ENCODE assay signal across 1 cellular context in genomic region chr11:68480855-68481510, GRCh38.
A peak's percentile ranks its signal among the peaks of the same experiment; 100 is the strongest.
TF ChIP-seq lines count a peak whose summit lies in the region.

No MANE protein-coding gene starts in this region.

TF ChIP-seq in H1, 55 proteins besides CTCF, POLR2A, EP300 and RAD21:
- TF ChIP-seq, protein P1, sequence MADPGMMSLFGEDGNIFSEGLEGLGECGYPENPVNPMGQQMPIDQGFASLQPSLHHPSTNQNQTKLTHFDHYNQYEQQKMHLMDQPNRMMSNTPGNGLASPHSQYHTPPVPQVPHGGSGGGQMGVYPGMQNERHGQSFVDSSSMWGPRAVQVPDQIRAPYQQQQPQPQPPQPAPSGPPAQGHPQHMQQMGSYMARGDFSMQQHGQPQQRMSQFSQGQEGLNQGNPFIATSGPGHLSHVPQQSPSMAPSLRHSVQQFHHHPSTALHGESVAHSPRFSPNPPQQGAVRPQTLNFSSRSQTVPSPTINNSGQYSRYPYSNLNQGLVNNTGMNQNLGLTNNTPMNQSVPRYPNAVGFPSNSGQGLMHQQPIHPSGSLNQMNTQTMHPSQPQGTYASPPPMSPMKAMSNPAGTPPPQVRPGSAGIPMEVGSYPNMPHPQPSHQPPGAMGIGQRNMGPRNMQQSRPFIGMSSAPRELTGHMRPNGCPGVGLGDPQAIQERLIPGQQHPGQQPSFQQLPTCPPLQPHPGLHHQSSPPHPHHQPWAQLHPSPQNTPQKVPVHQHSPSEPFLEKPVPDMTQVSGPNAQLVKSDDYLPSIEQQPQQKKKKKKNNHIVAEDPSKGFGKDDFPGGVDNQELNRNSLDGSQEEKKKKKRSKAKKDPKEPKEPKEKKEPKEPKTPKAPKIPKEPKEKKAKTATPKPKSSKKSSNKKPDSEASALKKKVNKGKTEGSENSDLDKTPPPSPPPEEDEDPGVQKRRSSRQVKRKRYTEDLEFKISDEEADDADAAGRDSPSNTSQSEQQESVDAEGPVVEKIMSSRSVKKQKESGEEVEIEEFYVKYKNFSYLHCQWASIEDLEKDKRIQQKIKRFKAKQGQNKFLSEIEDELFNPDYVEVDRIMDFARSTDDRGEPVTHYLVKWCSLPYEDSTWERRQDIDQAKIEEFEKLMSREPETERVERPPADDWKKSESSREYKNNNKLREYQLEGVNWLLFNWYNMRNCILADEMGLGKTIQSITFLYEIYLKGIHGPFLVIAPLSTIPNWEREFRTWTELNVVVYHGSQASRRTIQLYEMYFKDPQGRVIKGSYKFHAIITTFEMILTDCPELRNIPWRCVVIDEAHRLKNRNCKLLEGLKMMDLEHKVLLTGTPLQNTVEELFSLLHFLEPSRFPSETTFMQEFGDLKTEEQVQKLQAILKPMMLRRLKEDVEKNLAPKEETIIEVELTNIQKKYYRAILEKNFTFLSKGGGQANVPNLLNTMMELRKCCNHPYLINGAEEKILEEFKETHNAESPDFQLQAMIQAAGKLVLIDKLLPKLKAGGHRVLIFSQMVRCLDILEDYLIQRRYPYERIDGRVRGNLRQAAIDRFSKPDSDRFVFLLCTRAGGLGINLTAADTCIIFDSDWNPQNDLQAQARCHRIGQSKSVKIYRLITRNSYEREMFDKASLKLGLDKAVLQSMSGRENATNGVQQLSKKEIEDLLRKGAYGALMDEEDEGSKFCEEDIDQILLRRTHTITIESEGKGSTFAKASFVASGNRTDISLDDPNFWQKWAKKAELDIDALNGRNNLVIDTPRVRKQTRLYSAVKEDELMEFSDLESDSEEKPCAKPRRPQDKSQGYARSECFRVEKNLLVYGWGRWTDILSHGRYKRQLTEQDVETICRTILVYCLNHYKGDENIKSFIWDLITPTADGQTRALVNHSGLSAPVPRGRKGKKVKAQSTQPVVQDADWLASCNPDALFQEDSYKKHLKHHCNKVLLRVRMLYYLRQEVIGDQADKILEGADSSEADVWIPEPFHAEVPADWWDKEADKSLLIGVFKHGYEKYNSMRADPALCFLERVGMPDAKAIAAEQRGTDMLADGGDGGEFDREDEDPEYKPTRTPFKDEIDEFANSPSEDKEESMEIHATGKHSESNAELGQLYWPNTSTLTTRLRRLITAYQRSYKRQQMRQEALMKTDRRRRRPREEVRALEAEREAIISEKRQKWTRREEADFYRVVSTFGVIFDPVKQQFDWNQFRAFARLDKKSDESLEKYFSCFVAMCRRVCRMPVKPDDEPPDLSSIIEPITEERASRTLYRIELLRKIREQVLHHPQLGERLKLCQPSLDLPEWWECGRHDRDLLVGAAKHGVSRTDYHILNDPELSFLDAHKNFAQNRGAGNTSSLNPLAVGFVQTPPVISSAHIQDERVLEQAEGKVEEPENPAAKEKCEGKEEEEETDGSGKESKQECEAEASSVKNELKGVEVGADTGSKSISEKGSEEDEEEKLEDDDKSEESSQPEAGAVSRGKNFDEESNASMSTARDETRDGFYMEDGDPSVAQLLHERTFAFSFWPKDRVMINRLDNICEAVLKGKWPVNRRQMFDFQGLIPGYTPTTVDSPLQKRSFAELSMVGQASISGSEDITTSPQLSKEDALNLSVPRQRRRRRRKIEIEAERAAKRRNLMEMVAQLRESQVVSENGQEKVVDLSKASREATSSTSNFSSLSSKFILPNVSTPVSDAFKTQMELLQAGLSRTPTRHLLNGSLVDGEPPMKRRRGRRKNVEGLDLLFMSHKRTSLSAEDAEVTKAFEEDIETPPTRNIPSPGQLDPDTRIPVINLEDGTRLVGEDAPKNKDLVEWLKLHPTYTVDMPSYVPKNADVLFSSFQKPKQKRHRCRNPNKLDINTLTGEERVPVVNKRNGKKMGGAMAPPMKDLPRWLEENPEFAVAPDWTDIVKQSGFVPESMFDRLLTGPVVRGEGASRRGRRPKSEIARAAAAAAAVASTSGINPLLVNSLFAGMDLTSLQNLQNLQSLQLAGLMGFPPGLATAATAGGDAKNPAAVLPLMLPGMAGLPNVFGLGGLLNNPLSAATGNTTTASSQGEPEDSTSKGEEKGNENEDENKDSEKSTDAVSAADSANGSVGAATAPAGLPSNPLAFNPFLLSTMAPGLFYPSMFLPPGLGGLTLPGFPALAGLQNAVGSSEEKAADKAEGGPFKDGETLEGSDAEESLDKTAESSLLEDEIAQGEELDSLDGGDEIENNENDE (IDR thresholded peaks at IDR 0.05; ENCODE audit: insufficient replicate concordance, low read length): no peak
- TF ChIP-seq YY1 (IDR thresholded peaks at IDR 0.05; ENCODE audit: low read depth, low read length): peak; percentile 22; the same call in 1 of the 2 replicates
- TF ChIP-seq RBBP5 (IDR thresholded peaks at IDR 0.05; ENCODE audit: borderline replicate concordance, low read depth, low read length): no peak
